Comparison of ENCODE assay signal across 25 cellular contexts in genomic region chr1:87368907-87369306, GRCh38. TPM values are rescaled to one million over a fixed set of nuclear protein-coding genes. Genes with fewer than 3 reads are reported as not detected.
A peak's percentile ranks its signal among the peaks of the same experiment; 100 is the strongest.
DNase-seq lines count a peak whose midpoint lies in the region; ATAC-seq, FAIRE-seq and TF ChIP-seq lines count a peak whose summit lies in the region.
"Had no signal": no experiment of that assay in that cellular context is flagged by ENCODE, and none has a peak within 500 bp of the region (broad histone marks: within the 10 kb centered on the region; RNA-seq: fewer than 3 reads in every experiment).

No MANE protein-coding gene starts in this region.

- intact Hi-C loops in natural killer cell (cut with micrococcal nuclease): no loop called here

- no peak overlapping the region for H4K5ac ChIP-seq in H1 (ENCODE audit: insufficient read length, low read depth, low read length)

- H3K4me1 Mint-ChIP-seq in natural killer cell (peaks cover 23 to 29% of the 10 kb centered on the region in 2 donors), T-helper 17 cell (no peaks in the 10 kb centered on the region)
- H3K4me1 Mint-ChIP-seq: CD14-positive monocyte had no signal

- H3K9ac ChIP-seq in GM23248 (no peak overlapping the region), H1 (replicated peaks in 1 of 4; ENCODE audit: extremely low read depth in 1 of 4, low read depth in 3 of 4, low read length in 3 of 4) (no peak overlapping the region)
- H3K9ac ChIP-seq: BLaER1 treated with 17β-estradiol and CSF1 and Interleukin-3, amounts not matched to agents 10 nM and 100 nM had no signal

- no peak overlapping the region for H3K18ac ChIP-seq in H1 (ENCODE audit: extremely low read depth, low read length)

- TF ChIP-seq EP300 in H1 (IDR thresholded peaks at IDR 0.05; ENCODE audit: borderline replicate concordance in 1 of 2, low read depth in 2 of 2, low read length in 2 of 2): no peak

- H2BK12ac ChIP-seq in H1 (ENCODE audit: low read depth, low read length): no peak overlapping the region

- no peak for TF ChIP-seq POLR2A in H1 (IDR thresholded peaks at IDR 0.05; ENCODE audit: control extremely low read depth in 1 of 2, low read depth in 2 of 2, low read length in 2 of 2)

- H2AFZ ChIP-seq in GM23248 (no peak overlapping the region), H1 (ENCODE audit: low read length) (no peak overlapping the region)
- H2AFZ ChIP-seq: GM23338 had no signal

- H3K9me3 ChIP-seq in GM23248 (ENCODE audit: low read depth) (no peaks in the 10 kb centered on the region), H1 (ENCODE audit: insufficient read depth in 2 of 2, low read depth in 1 of 2, low read length in 1 of 2) (no peaks in the 10 kb centered on the region; a peak in 1 of 4 replicates), T-helper 17 cell (ENCODE audit: control insufficient read depth, low read length, poor library complexity, severe bottlenecking) (no peaks in the 10 kb centered on the region)
- H3K9me3 ChIP-seq: A549; BE2C; BLaER1 treated with 17β-estradiol and CSF1 and Interleukin-3, amounts not matched to agents 10 nM and 100 nM had no signal

- H3F3A ChIP-seq in GM23248 (ENCODE audit: insufficient read depth): no peaks in the 10 kb centered on the region

- H2AK5ac ChIP-seq in H1 (ENCODE audit: low read depth, low read length): no peak overlapping the region

- ATAC-seq in natural killer cell (peak in 2 of 3 donors; percentile 57 to 78), T-helper 17 cell (no peak)
- ATAC-seq: A549, GM12878, GM23338, HCT116 had no signal

- no peak overlapping the region for H2BK15ac ChIP-seq in H1 (ENCODE audit: low read length)

- H3K27ac Mint-ChIP-seq in natural killer cell (peak overlapping the region; percentile 19 to 64), T-helper 17 cell (no peak overlapping the region)
- H3K27ac Mint-ChIP-seq: CD4-positive, alpha-beta T cell; GM23338 had no signal

- H3K4me2 ChIP-seq in GM23248 (ENCODE audit: unreplicated experiment): no peak overlapping the region
- no peak overlapping the region for H3K4me2 ChIP-seq in H1 (ENCODE audit: insufficient read depth in 1 of 2, low read depth in 2 of 2, low read length in 2 of 2)
- H3K4me2 ChIP-seq: A549; BLaER1 treated with 17β-estradiol and CSF1 and Interleukin-3, amounts not matched to agents 10 nM and 100 nM; GM23338 had no signal

- H3K79me1 ChIP-seq in H1 (ENCODE audit: low read depth, low read length): no peaks in the 10 kb centered on the region

- no peak overlapping the region for H4K91ac ChIP-seq in H1 (replicated peaks; ENCODE audit: insufficient read length, low read length)

- no peak overlapping the region for H3K4ac ChIP-seq in H1 (replicated peaks; ENCODE audit: insufficient read length, low read depth, low read length)

- FAIRE-seq in H1 (lab: Jason Lieb, UNC): no peak
- FAIRE-seq: A549, GM12878, GM19239 had no signal

- H3K9me2 ChIP-seq in GM23248 (ENCODE audit: insufficient read depth): no peaks in the 10 kb centered on the region

- no peak overlapping the region for H3K23ac ChIP-seq in H1 (ENCODE audit: insufficient read length)

- H3K27me3 Mint-ChIP-seq in natural killer cell (ENCODE audit: low read depth in 2 of 2): no peaks in the 10 kb centered on the region
- H3K27me3 Mint-ChIP-seq in T-helper 17 cell: no peaks in the 10 kb centered on the region
- H3K27me3 Mint-ChIP-seq: CD4-positive, alpha-beta T cell had no signal

- no peak overlapping the region for H3K4me3 Mint-ChIP-seq in natural killer cell
- no peak overlapping the region for H3K4me3 Mint-ChIP-seq in T-helper 17 cell
- H3K4me3 Mint-ChIP-seq: CD14-positive monocyte; CD4-positive, alpha-beta T cell; GM23338 had no signal

- H3K36me3 Mint-ChIP-seq in natural killer cell: no peaks in the 10 kb centered on the region
- peaks cover 2% of the 10 kb centered on the region for H3K36me3 Mint-ChIP-seq in T-helper 17 cell (ENCODE audit: low read depth)

- H3K56ac ChIP-seq in H1 (replicated peaks; ENCODE audit: insufficient read length, low read depth, low read length): no peak overlapping the region

- H3K4me1 ChIP-seq in GM23248 (ENCODE audit: insufficient read depth) (no peaks in the 10 kb centered on the region), H1 (replicated peaks in 1 of 4; ENCODE audit: control insufficient read depth in 3 of 4, insufficient read depth in 4 of 4, low read length in 3 of 4) (peaks cover 0 to 6% (median 1%) of the 10 kb centered on the region in 4 experiments; a peak in 2 of 7 replicates)
- H3K4me1 ChIP-seq: A549 had no signal

- no peak overlapping the region for H2BK5ac ChIP-seq in H1 (ENCODE audit: low read depth, low read length)

- H3K14ac ChIP-seq in H1 (ENCODE audit: insufficient read length): no peak overlapping the region

- H3K79me2 ChIP-seq in GM23248 (ENCODE audit: insufficient read depth) (no peaks in the 10 kb centered on the region), H1 (ENCODE audit: control insufficient read depth in 1 of 2, insufficient read depth in 2 of 2, low read length in 2 of 2) (no peaks in the 10 kb centered on the region)

- TF ChIP-seq CTCF in H1 (IDR thresholded peaks at IDR 0.05; ENCODE audit: control extremely low read depth in 1 of 3, insufficient read depth in 1 of 3, low read depth in 1 of 3, low read length in 3 of 3): no peak
- TF ChIP-seq CTCF in natural killer cell (IDR thresholded peaks at IDR 0.05): no peak

- H4K8ac ChIP-seq in H1 (ENCODE audit: extremely low read depth, insufficient read depth, low read length): no peak overlapping the region

- CTCF ChIA-PET in H1 (lab: Charles Lee; ENCODE audit: partially characterized antibody): interaction anchor here (1.0 kb wide), 1 partner anchor 10 kb away, joined by 3 read pairs; no protein-coding TSS in a partner anchor

- H3K27me3 ChIP-seq in GM23248 (replicated peaks; ENCODE audit: insufficient read depth): no peaks in the 10 kb centered on the region
- no peaks in the 10 kb centered on the region for H3K27me3 ChIP-seq in H1 (replicated peaks in 1 of 4; ENCODE audit: control insufficient read depth in 3 of 4, extremely low read depth in 1 of 4, insufficient read depth in 3 of 4, low read length in 3 of 4)
- H3K27me3 ChIP-seq: BE2C; BLaER1 treated with 17β-estradiol and CSF1 and Interleukin-3, amounts not matched to agents 10 nM and 100 nM had no signal

- no peak for TF ChIP-seq RAD21 in H1 (IDR thresholded peaks at IDR 0.05 in 1 of 2, conservative IDR thresholded peaks at IDR 0.05 in 1 of 2; ENCODE audit: low read depth in 2 of 2, low read length in 2 of 2)

- H3K9me3 Mint-ChIP-seq in natural killer cell: no peaks in the 10 kb centered on the region
- H3K9me3 Mint-ChIP-seq: CD4-positive, alpha-beta T cell had no signal

- H2BK120ac ChIP-seq in H1 (replicated peaks; ENCODE audit: low read depth, low read length): peak overlapping the region; percentile 78

- POLR2A ChIA-PET in H1 (lab: Charles Lee; ENCODE audit: partially characterized antibody): interaction anchor here (0.6 kb wide), 1 partner anchor 8 kb away, joined by 3 read pairs; no protein-coding TSS in a partner anchor

- no peak overlapping the region for H3K4me3 ChIP-seq in GM23248
- H3K4me3 ChIP-seq in H1 (ENCODE audit: extremely low read depth in 1 of 4, insufficient read depth in 2 of 4, low read depth in 3 of 4, low read length in 4 of 4): no peak overlapping the region
- H3K4me3 ChIP-seq: A549; BLaER1 treated with 17β-estradiol and CSF1 and Interleukin-3, amounts not matched to agents 10 nM and 100 nM; GM12878; GM23338 had no signal

- no peaks in the 10 kb centered on the region for H3K36me3 ChIP-seq in GM23248 (ENCODE audit: low read depth)
- H3K36me3 ChIP-seq in H1 (ENCODE audit: control insufficient read depth in 2 of 4, insufficient read depth in 4 of 4, low read length in 3 of 4): no peaks in the 10 kb centered on the region
- H3K36me3 ChIP-seq: BE2C; BLaER1 treated with 17β-estradiol and CSF1 and Interleukin-3, amounts not matched to agents 10 nM and 100 nM had no signal

- H4K20me1 ChIP-seq in GM23248 (ENCODE audit: insufficient read depth) (no peaks in the 10 kb centered on the region), H1 (replicated peaks in 1 of 2; ENCODE audit: control insufficient read depth in 1 of 2, insufficient read depth in 2 of 2, low read length in 2 of 2) (no peaks in the 10 kb centered on the region)
- H4K20me1 ChIP-seq: BLaER1 treated with 17β-estradiol and CSF1 and Interleukin-3, amounts not matched to agents 10 nM and 100 nM had no signal

- H2BK20ac ChIP-seq in H1 (ENCODE audit: low read length): no peak overlapping the region

- in situ Hi-C loops in GM23248 (cut with MboI): no loop called here

- 67 to 69% methylated on average over 2 of the region's 2 CpGs for WGBS in GM23248 (ENCODE audit: low coverage in 1 of 2, low lambda C conversion rate in 2 of 2, missing lambda C conversion rate in 2 of 2), 2 experiments
- WGBS in H1 (ENCODE audit: extremely low coverage in 1 of 2, insufficient coverage in 1 of 2, insufficient read length in 1 of 2, insufficient replicate concordance in 2 of 2, low coverage in 1 of 2, low lambda C conversion rate in 2 of 2, missing lambda C conversion rate in 1 of 2), 2 experiments: 91% methylated on average over 2 of the region's 2 CpGs; no CpG with 5 or more reads in 1 of the 2 experiments

- H3K23me2 ChIP-seq in H1 (ENCODE audit: low read depth, low read length): no peaks in the 10 kb centered on the region

- H3K27ac ChIP-seq in GM23248 (no peak overlapping the region), H1 (ENCODE audit: low read depth, low read length) (no peak overlapping the region)
- H3K27ac ChIP-seq: A549; BLaER1 treated with 17β-estradiol and CSF1 and Interleukin-3, amounts not matched to agents 10 nM and 100 nM had no signal

- DNase-seq in GM23248 (peak; percentile 8), HCEC 1CT (peak; percentile 49), H1 (ENCODE audit: low read depth in 1 of 2, low spot score in 2 of 2) (no peak), natural killer cell (no peak), T-helper 17 cell (no peak), EL (no peak), DMS79 (lab: John Stamatoyannopoulos, UW) (no peak)
- DNase-seq: 8988T; ACHN; AML-193; BE2C; Calu3; CD4-positive, alpha-beta T cell; COR-L47; DMS53; DND-41; GDM1; H7 had no signal

TF ChIP-seq in H1, 55 proteins besides CTCF, POLR2A, EP300 and RAD21 (continues in another document):
- no peak for TF ChIP-seq PHF8 (conservative IDR thresholded peaks at IDR 0.05; ENCODE audit: low read depth, low read length)

RNA-seq across cellular contexts. Expression of gene LMO4, which starts 40.2 kb away (rescaled TPM):
- 93.2 and 103 TPM in 2 replicates for total RNA-seq in GM23248 (2014; rRNA removed; shearing (Covaris generic))
- 22.6 and 23.8 TPM in 2 replicates for polyA plus RNA-seq in GM23248 (2016; fragmentation: Nextera tagmentation; extraction: Ambion mirVana)
- total RNA-seq in H1 (2021; fragmentation: NEBNext Ultra II Directional; extraction: Animal tissue kit (Norgen Biotek cat#: 25700)): 65.6 and 71.7 TPM in 2 replicates
- 77.6 and 98.7 TPM in 2 replicates for polyA plus RNA-seq in H1 (2011; rRNA removed)
- polyA plus RNA-seq in H1 (2011; cell fraction: cytosol; rRNA removed): 84.3 TPM
- 79.1 TPM for polyA plus RNA-seq in H1 (2011; cell fraction: nucleus; rRNA removed)
- 61.4 to 75.2 TPM (median 67.8 TPM) in 4 replicates for polyA plus RNA-seq in H1 (2012, experiment 1 of 2)
- polyA plus RNA-seq in H1 (2012, experiment 2 of 2): 77.0 TPM
- polyA plus RNA-seq in H1 (2013, experiment 1 of 2): 61.1 TPM
- 65.8 TPM for polyA plus RNA-seq in H1 (2013, experiment 2 of 2)
- polyA minus RNA-seq in H1 (2011; rRNA and poly(A)+ RNA removed): 56.3 and 60.4 TPM in 2 replicates
- polyA minus RNA-seq in H1 (2011; cell fraction: cytosol; rRNA and poly(A)+ RNA removed): 35.3 TPM
- polyA minus RNA-seq in H1 (2011; cell fraction: nucleus; rRNA and poly(A)+ RNA removed): 35.5 TPM
- total RNA-seq in natural killer cell: 10 to 100 TPM; 38.2 to 50.1 (median 50.0) TPM
- total RNA-seq in T-helper 17 cell: 10 to 100 TPM; 18.2 to 19.9 TPM

Comparison
In these comparisons a context has a peak if more than half of its experiments do, and no peak if none do; other contexts are left out.
1. DNase-seq: peak in GM23248 (single experiment) and HCEC 1CT (single experiment); none in H1 (0 of 2), natural killer cell (single experiment), T-helper 17 cell (0 of 3), EL (single experiment) and DMS79 (single experiment).